In genomic region chr14:20613094-20614037, GRCh38 we compare ENCODE assay signal across 8 cellular contexts. TPM values are rescaled to one million over a fixed set of nuclear protein-coding genes. Genes with fewer than 3 reads are reported as not detected.
DNase-seq lines count a peak whose midpoint lies in the region; ATAC-seq and TF ChIP-seq lines count a peak whose summit lies in the region.

No MANE protein-coding gene starts in this region.

- H3K9me3 Mint-ChIP-seq in naive thymus-derived CD8-positive, alpha-beta T cell, result no peaks in the 10 kb centered on the region
- H3K9me3 Mint-ChIP-seq in stimulated activated naive B cell treated with anti-CD40 and anti-IgM and Interleukin-4, amounts not matched to agents 10 μg/mL and 1 μg/mL and 100 μg/mL, for 72 hours, result no peaks in the 10 kb centered on the region

- H3K27me3 ChIP-seq in Panc1 (ENCODE audit: control insufficient read depth, insufficient read depth, low read length), result no peaks in the 10 kb centered on the region

- peak overlapping the region; percentile 75 for H3K27ac ChIP-seq in Panc1 (ENCODE audit: low read length)

- H3K9me3 ChIP-seq in Panc1 (ENCODE audit: control insufficient read depth, insufficient read depth, low read depth, low read length), result no peaks in the 10 kb centered on the region

- POLR2A ChIA-PET in Panc1 (lab: Charles Lee), result no interaction called here
- POLR2A ChIA-PET in naive thymus-derived CD8-positive, alpha-beta T cell (lab: Charles Lee), result interaction anchor here (0.6 to 3.7 kb wide), 13 partner anchors 9 to 271 kb away, joined by 3 to 65 read pairs (median 4); partner anchors contain the start of genes APEX1, PARP2, PIP4P1 and RNASE4

- peak; percentile 78 for TF ChIP-seq CTCF in Panc1 (IDR thresholded peaks at IDR 0.05)

- intact Hi-C loops in Panc1 (cut with micrococcal nuclease; ENCODE audit: unreplicated experiment), result loop anchor here (5.0 to 10.0 kb wide), 2 partner anchors 69 to 241 kb away; partner anchors contain the start of gene RNASE4

- H3K4me3 ChIP-seq in Panc1 (ENCODE audit: low read depth in 2 of 2, low read length in 2 of 2), result peak overlapping the region; percentile 83 to 94

- no peaks in the 10 kb centered on the region for H3K36me3 Mint-ChIP-seq in naive thymus-derived CD8-positive, alpha-beta T cell
- no peaks in the 10 kb centered on the region for H3K36me3 Mint-ChIP-seq in stimulated activated naive B cell treated with anti-CD40 and anti-IgM and Interleukin-4, amounts not matched to agents 10 μg/mL and 1 μg/mL and 100 μg/mL, for 72 hours

- H3K4me1 Mint-ChIP-seq in naive thymus-derived CD8-positive, alpha-beta T cell, result peaks cover 0 to 13% (median 2%) of the 10 kb centered on the region in 4 donors
- peaks cover 7 to 11% of the 10 kb centered on the region in 2 donors for H3K4me1 Mint-ChIP-seq in stimulated activated naive B cell treated with anti-CD40 and anti-IgM and Interleukin-4, amounts not matched to agents 10 μg/mL and 1 μg/mL and 100 μg/mL, for 72 hours

- BruUV-seq in Panc1 (replicated peaks; lab: Mats Ljungman, UMichigan), result no TSS peak

- CTCF ChIA-PET in Panc1 (lab: Charles Lee), result interaction anchor here (0.6 to 1.2 kb wide), 2 partner anchors 51 to 78 kb away, joined by 4 read pairs; no protein-coding TSS in a partner anchor

- DNase-seq in DMS79 (lab: John Stamatoyannopoulos, UW), result peak; percentile 94
- DNase-seq in KG1 (lab: John Stamatoyannopoulos, UW), result peak; percentile 96
- peak; percentile 98 for DNase-seq in Panc1 (ENCODE audit: low read depth, low spot score)
- peak; percentile 63 for DNase-seq in activated T-helper 1 cell treated with Interleukin-2 at 50 U/mL for 16 hours (ENCODE audit: low read depth)
- peak; percentile 99 for DNase-seq in fibroblast of peridontal ligament (ENCODE audit: extremely low read depth)
- peak; percentile 56 to 93 (median 85) for DNase-seq in naive thymus-derived CD8-positive, alpha-beta T cell
- peak; percentile 85 for DNase-seq in stimulated activated naive B cell treated with anti-CD40 and anti-IgM and Interleukin-4, amounts not matched to agents 10 μg/mL and 1 μg/mL and 100 μg/mL, for 72 hours

- no peak overlapping the region for H3K4me3 Mint-ChIP-seq in naive thymus-derived CD8-positive, alpha-beta T cell
- H3K4me3 Mint-ChIP-seq in stimulated activated naive B cell treated with anti-CD40 and anti-IgM and Interleukin-4, amounts not matched to agents 10 μg/mL and 1 μg/mL and 100 μg/mL, for 72 hours, result no peak overlapping the region

- H3K27ac Mint-ChIP-seq in naive thymus-derived CD8-positive, alpha-beta T cell, result no peak overlapping the region
- no peak overlapping the region for H3K27ac Mint-ChIP-seq in stimulated activated naive B cell treated with anti-CD40 and anti-IgM and Interleukin-4, amounts not matched to agents 10 μg/mL and 1 μg/mL and 100 μg/mL, for 72 hours

- no peaks in the 10 kb centered on the region for H3K36me3 ChIP-seq in Panc1 (ENCODE audit: control insufficient read depth, insufficient read depth, low read length)

- no peaks in the 10 kb centered on the region for H3K27me3 Mint-ChIP-seq in naive thymus-derived CD8-positive, alpha-beta T cell
- H3K27me3 Mint-ChIP-seq in stimulated activated naive B cell treated with anti-CD40 and anti-IgM and Interleukin-4, amounts not matched to agents 10 μg/mL and 1 μg/mL and 100 μg/mL, for 72 hours, result no peaks in the 10 kb centered on the region

- ATAC-seq in GM21786 (IDR thresholded peaks at IDR 0.05; ENCODE audit: unreplicated experiment) (peak; percentile 60), Panc1 (peak; percentile 92)
- ATAC-seq in naive thymus-derived CD8-positive, alpha-beta T cell, result peak; percentile 77 to 81
- peak; percentile 74 to 78 for ATAC-seq in stimulated activated naive B cell treated with anti-CD40 and anti-IgM and Interleukin-4, amounts not matched to agents 10 μg/mL and 1 μg/mL and 100 μg/mL, for 72 hours (replicated peaks)

- H3K4me1 ChIP-seq in Panc1 (ENCODE audit: control insufficient read depth, insufficient read depth, low read length), result peaks cover 23% of the 10 kb centered on the region

- in situ Hi-C loops in Panc1 (cut with HindIII; ENCODE audit: low pct_unique_long_range_greater_than_20kb, low sequenced_read_pairs), result no loop called here

RNA-seq across cellular contexts. Expression of gene RNASE12, which starts 22.2 kb away (rescaled TPM):
- total RNA-seq in Panc1 (2021; ENCODE audit: unreplicated experiment), result not detected
- not detected for polyA plus RNA-seq in Panc1 (2012; ENCODE audit: insufficient read length)
- not detected for total RNA-seq in naive thymus-derived CD8-positive, alpha-beta T cell
- not detected for polyA plus RNA-seq in naive thymus-derived CD8-positive, alpha-beta T cell

RNA-seq across cellular contexts. Expression of gene RNASE11, which starts 25.6 kb away (rescaled TPM):
- total RNA-seq in Panc1 (2021; ENCODE audit: unreplicated experiment), result not detected
- polyA plus RNA-seq in Panc1 (2012; ENCODE audit: insufficient read length), result not detected
- not detected for total RNA-seq in naive thymus-derived CD8-positive, alpha-beta T cell
- not detected for polyA plus RNA-seq in naive thymus-derived CD8-positive, alpha-beta T cell

RNA-seq across cellular contexts. Expression of gene OR6S1, which starts 28.1 kb away (rescaled TPM):
- total RNA-seq in Panc1 (2021; ENCODE audit: unreplicated experiment), result not detected
- polyA plus RNA-seq in Panc1 (2012; ENCODE audit: insufficient read length), result not detected
- total RNA-seq in naive thymus-derived CD8-positive, alpha-beta T cell, result not detected
- not detected for polyA plus RNA-seq in naive thymus-derived CD8-positive, alpha-beta T cell

RNA-seq across cellular contexts. Expression of gene RNASE9, which starts 52.5 kb away (rescaled TPM):
- total RNA-seq in Panc1 (2021; ENCODE audit: unreplicated experiment), result not detected
- not detected for polyA plus RNA-seq in Panc1 (2012; ENCODE audit: insufficient read length)
- total RNA-seq in naive thymus-derived CD8-positive, alpha-beta T cell, result not detected
- polyA plus RNA-seq in naive thymus-derived CD8-positive, alpha-beta T cell, result not detected

Comparison
In these comparisons a context has a peak if more than half of its experiments do, and no peak if none do; other contexts are left out.
1. Peak in every context shown above with its lines: DNase-seq, ATAC-seq, H3K4me3 ChIP-seq and H3K27ac ChIP-seq.